28 cellular contexts compared by ENCODE assay signal in the genomic region with DNA sequence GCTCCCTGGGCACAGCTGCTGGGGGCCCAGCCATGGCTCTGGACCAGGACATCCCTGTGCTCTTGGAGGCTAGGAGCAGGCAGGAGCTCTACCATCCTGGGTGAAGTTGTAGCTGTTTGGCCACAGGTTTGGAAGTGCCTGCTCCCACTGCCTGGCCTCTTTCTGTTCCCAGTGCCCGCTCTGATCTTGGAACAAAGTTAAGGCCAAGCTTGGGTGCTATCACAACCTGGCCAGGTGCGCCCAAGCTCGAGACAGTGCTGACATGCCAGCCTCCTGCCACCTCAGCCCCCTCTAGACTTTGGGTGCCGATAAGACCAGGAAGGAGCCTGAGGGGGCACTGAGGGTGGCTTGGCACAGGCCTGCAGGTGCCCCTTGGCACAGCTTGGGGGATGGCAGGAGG.
"Had no signal": no experiment of that assay in that cellular context is flagged by ENCODE, and none has a peak within 500 bp of the region (broad histone marks: within the 10 kb centered on the region; RNA-seq: fewer than 3 reads in every experiment).

No MANE protein-coding gene starts in this region.

- ATAC-seq: activated CD8-positive, alpha-beta T cell treated with anti-CD3 and anti-CD28 coated beads for 36 hours; body of pancreas; K562; Panc1 had no signal

- H3K9me3 ChIP-seq: body of pancreas, SJCRH30 had no signal

- H3K36me3 Mint-ChIP-seq: activated naive CD4-positive, alpha-beta T cell treated with anti-CD3 and anti-CD28 coated beads, Interleukin-2, amount 50 U/mL, for 24 hours; activated naive CD8-positive, alpha-beta T cell treated with anti-CD3 and anti-CD28 coated beads, Interleukin-2, amount 10 ng/mL, durations not matched to agents 7 days and 5 days had no signal

- H3K4me3 Mint-ChIP-seq: activated CD4-positive, alpha-beta T cell treated with anti-CD3 and anti-CD28 coated beads, Interleukin-2, amount 10 ng/mL, durations not matched to agents 24 days and 14 days; activated CD8-positive, alpha-beta T cell treated with anti-CD3 and anti-CD28 coated beads for 36 hours; activated naive CD4-positive, alpha-beta T cell treated with anti-CD3 and anti-CD28 coated beads, Interleukin-2, amount 50 U/mL, for 24 hours; activated naive CD8-positive, alpha-beta T cell treated with anti-CD3 and anti-CD28 coated beads, Interleukin-2, amount 10 ng/mL, durations not matched to agents 7 days and 5 days; T-helper 1 cell treated with Interleukin-12 subunit alpha and Interleukin-12 subunit beta and Interleukin-4 antibody, amounts not matched to agents 30 μg/mL and 1 μg/mL, for 36 hours; T-helper 2 cell treated with Interferon-gamma antibody and Interleukin-4, amounts not matched to agents 5 μg/mL and 100 μg/mL, for 36 hours had no signal

- H3K27me3 ChIP-seq: body of pancreas, breast epithelium, SJCRH30 had no signal

- H3K4me1 Mint-ChIP-seq: activated CD4-positive, alpha-beta T cell treated with anti-CD3 and anti-CD28 coated beads, Interleukin-2, amount 10 ng/mL, durations not matched to agents 24 days and 14 days; activated naive CD4-positive, alpha-beta T cell treated with anti-CD3 and anti-CD28 coated beads, Interleukin-2, amount 50 U/mL, for 24 hours; activated naive CD8-positive, alpha-beta T cell treated with anti-CD3 and anti-CD28 coated beads, Interleukin-2, amount 10 ng/mL, durations not matched to agents 7 days and 5 days had no signal

- H3K27me3 Mint-ChIP-seq: activated CD4-positive, alpha-beta T cell treated with anti-CD3 and anti-CD28 coated beads, Interleukin-2, amount 10 ng/mL, durations not matched to agents 24 days and 14 days; activated CD8-positive, alpha-beta T cell treated with anti-CD3 and anti-CD28 coated beads for 36 hours; activated naive CD4-positive, alpha-beta T cell treated with anti-CD3 and anti-CD28 coated beads, Interleukin-2, amount 50 U/mL, for 24 hours; activated naive CD8-positive, alpha-beta T cell treated with anti-CD3 and anti-CD28 coated beads, Interleukin-2, amount 10 ng/mL, durations not matched to agents 7 days and 5 days had no signal

- H3K27ac ChIP-seq: body of pancreas, breast epithelium, SJCRH30, SK-N-MC had no signal

- DNase-seq: activated CD4-positive, alpha-beta T cell treated with anti-CD3 and anti-CD28 coated beads, Interleukin-2, amount 10 ng/mL, durations not matched to agents 24 days and 14 days; activated CD4-positive, alpha-beta T cell treated with anti-CD3 and anti-CD28 coated beads, Interleukin-2, amount 50 U/mL, for 4 hours; activated CD8-positive, alpha-beta T cell treated with anti-CD3 and anti-CD28 coated beads for 36 hours; activated gamma-delta T cell; activated naive CD4-positive, alpha-beta T cell treated with Interleukin-2 at 50 U/mL for 16 hours; activated naive CD8-positive, alpha-beta T cell treated with anti-CD3 and anti-CD28 coated beads, Interleukin-2, amount 10 ng/mL, durations not matched to agents 7 days and 5 days; activated T-cell treated with anti-CD3 and anti-CD28 coated beads, Interleukin-2, amount 50 U/mL, for 1 hour; amygdala; body of pancreas; NCI-H1092 treated with DMSO at 0.1 percent for 48 hours; NCI-H1417; NCI-H146; NCI-H187 treated with DMSO at 0.1 percent for 48 hours; NCI-H2081; NCI-H2171 treated with DMSO at 0.1 percent for 48 hours; NCI-H226; NCI-H446 treated with DMSO at 0.1 percent for 48 hours; NCI-H69; SHP77; SJCRH30 had no signal

- H3K9me3 Mint-ChIP-seq: activated CD4-positive, alpha-beta T cell treated with anti-CD3 and anti-CD28 coated beads, Interleukin-2, amount 10 ng/mL, durations not matched to agents 24 days and 14 days; activated naive CD8-positive, alpha-beta T cell treated with anti-CD3 and anti-CD28 coated beads, Interleukin-2, amount 10 ng/mL, durations not matched to agents 7 days and 5 days; T-helper 1 cell treated with Interleukin-12 subunit alpha and Interleukin-12 subunit beta and Interleukin-4 antibody, amounts not matched to agents 30 μg/mL and 1 μg/mL, for 36 hours had no signal

- H3K4me1 ChIP-seq: body of pancreas, breast epithelium, SJCRH30 had no signal

- H3K4me3 ChIP-seq: body of pancreas, breast epithelium, K562, SJCRH30, SK-N-MC had no signal

- H3K36me3 ChIP-seq: breast epithelium, SJCRH30 had no signal

- H3K27ac Mint-ChIP-seq: activated CD4-positive, alpha-beta T cell treated with anti-CD3 and anti-CD28 coated beads, Interleukin-2, amount 10 ng/mL, durations not matched to agents 24 days and 14 days; activated CD8-positive, alpha-beta T cell treated with anti-CD3 and anti-CD28 coated beads for 36 hours; activated naive CD4-positive, alpha-beta T cell treated with anti-CD3 and anti-CD28 coated beads, Interleukin-2, amount 50 U/mL, for 24 hours; activated naive CD8-positive, alpha-beta T cell treated with anti-CD3 and anti-CD28 coated beads, Interleukin-2, amount 10 ng/mL, durations not matched to agents 7 days and 5 days; activated T-helper 2 cell treated with anti-CD3 and anti-CD28 coated beads, Interferon-gamma antibody, Interleukin-2, Interleukin-4, amounts not matched to agents 10 μg/mL and 5 μg/mL and 100 μg/mL, durations not matched to agents 14 hours and 24 hours and 36 hours; T-helper 1 cell treated with Interleukin-12 subunit alpha and Interleukin-12 subunit beta and Interleukin-4 antibody, amounts not matched to agents 30 μg/mL and 1 μg/mL, for 36 hours; T-helper 2 cell treated with Interferon-gamma antibody and Interleukin-4, amounts not matched to agents 5 μg/mL and 100 μg/mL, for 36 hours had no signal
